Comparison of ENCODE assay signal across 1 cellular context in the genomic region with DNA sequence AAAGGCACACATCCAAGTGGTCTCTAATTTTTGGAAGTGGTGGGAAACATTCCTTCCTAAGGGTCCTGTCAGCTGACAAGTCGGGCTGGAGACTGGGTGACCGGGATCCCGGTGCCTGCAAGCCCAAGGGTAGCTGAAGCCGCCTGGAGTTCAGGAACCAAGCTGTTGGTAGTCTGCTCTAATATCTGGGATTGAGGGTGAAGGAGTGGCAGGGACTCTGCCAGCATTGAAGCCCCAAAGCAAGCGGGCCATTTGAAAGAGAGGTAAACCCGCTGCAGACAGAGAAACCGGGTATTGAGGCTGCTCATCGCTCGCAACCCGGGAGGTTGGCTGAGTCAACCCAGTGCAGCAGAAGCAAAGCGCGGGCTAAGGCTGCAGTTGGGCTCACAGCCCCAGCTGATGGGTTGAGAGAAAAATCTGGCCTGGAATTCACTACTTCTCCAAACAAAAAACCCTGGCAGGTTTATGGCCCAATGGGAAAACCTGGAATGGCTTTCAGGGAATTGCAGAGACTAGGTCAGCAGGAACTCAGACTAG.
TF ChIP-seq lines count a peak whose summit lies in the region.

No MANE protein-coding gene starts in this region.

TF ChIP-seq in H1, 55 proteins besides CTCF, POLR2A, EP300 and RAD21 (continued from another document):
- TF ChIP-seq JUND (IDR thresholded peaks at IDR 0.05; ENCODE audit: low read length), result 0 out of 2 replicates have a peak, but pooled peaks have one; percentile 21
- TF ChIP-seq KDM5A (IDR thresholded peaks at IDR 0.05; ENCODE audit: low read length), result no peak
- TF ChIP-seq GTF2F1 (IDR thresholded peaks at IDR 0.05; ENCODE audit: borderline replicate concordance, low read depth, low read length), result no peak
- TF ChIP-seq NANOG (IDR thresholded peaks at IDR 0.05; ENCODE audit: insufficient read depth, low read depth, low read length, poor library complexity, severe bottlenecking), result peak; percentile 42
- peak; percentile 90 for TF ChIP-seq EGR1 (IDR thresholded peaks at IDR 0.05; ENCODE audit: borderline replicate concordance, low read depth, low read length)
- TF ChIP-seq MAFK (IDR thresholded peaks at IDR 0.05; ENCODE audit: low read depth, low read length), result no peak
- no peak for TF ChIP-seq SIX5 (IDR thresholded peaks at IDR 0.05; ENCODE audit: low read depth, low read length)
- TF ChIP-seq TAF1 (IDR thresholded peaks at IDR 0.05; ENCODE audit: low read depth, low read length), result peak; percentile 69; the same call in 1 of the 2 replicates
- peak; percentile 71; the same call in 1 of the 2 replicates for TF ChIP-seq TBP (IDR thresholded peaks at IDR 0.05; ENCODE audit: low read depth, low read length)
- peak; percentile 65; the same call in 1 of the 2 replicates for TF ChIP-seq RFX5 (IDR thresholded peaks at IDR 0.05; ENCODE audit: borderline replicate concordance, low read depth, low read length)
- peak; percentile 57; the same call in 1 of the 2 replicates for TF ChIP-seq TEAD4 (IDR thresholded peaks at IDR 0.05; ENCODE audit: low read depth, low read length)
- peak; percentile 68 for TF ChIP-seq SAP30 (IDR thresholded peaks at IDR 0.05; ENCODE audit: insufficient read depth, insufficient replicate concordance, low read length)
- no peak for TF ChIP-seq SIRT6 (IDR thresholded peaks at IDR 0.05; ENCODE audit: low read length)
- TF ChIP-seq ZNF274 (IDR thresholded peaks at IDR 0.05; ENCODE audit: borderline replicate concordance, extremely low read depth, low read length), result no peak
- no peak for TF ChIP-seq RBBP5 (IDR thresholded peaks at IDR 0.05; ENCODE audit: borderline replicate concordance, low read depth, low read length)
- peak; percentile 53; the same call in 1 of the 2 replicates for TF ChIP-seq CREB1 (IDR thresholded peaks at IDR 0.05)
- TF ChIP-seq CHD1 (IDR thresholded peaks at IDR 0.05; ENCODE audit: low read depth, low read length), result no peak
- TF ChIP-seq CEBPB (IDR thresholded peaks at IDR 0.05; ENCODE audit: low read depth, low read length), result peak; percentile 87
- TF ChIP-seq SP2 (IDR thresholded peaks at IDR 0.05; ENCODE audit: low read length), result no peak
- peak; percentile 35; the same call in 1 of the 2 replicates for TF ChIP-seq SRF (IDR thresholded peaks at IDR 0.05; ENCODE audit: low read depth, low read length)
- TF ChIP-seq TCF12 (IDR thresholded peaks at IDR 0.05; ENCODE audit: low read depth, low read length), result peak; percentile 81; the same call in 1 of the 2 replicates
- TF ChIP-seq TAF7 (optimal IDR thresholded peaks at IDR 0.05; ENCODE audit: borderline replicate concordance, low read depth, low read length), result peak; percentile 52
- TF ChIP-seq, protein P1, sequence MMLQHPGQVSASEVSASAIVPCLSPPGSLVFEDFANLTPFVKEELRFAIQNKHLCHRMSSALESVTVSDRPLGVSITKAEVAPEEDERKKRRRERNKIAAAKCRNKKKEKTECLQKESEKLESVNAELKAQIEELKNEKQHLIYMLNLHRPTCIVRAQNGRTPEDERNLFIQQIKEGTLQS (IDR thresholded peaks at IDR 0.05; ENCODE audit: insufficient read depth, low read depth, low read length), result no peak
- TF ChIP-seq FOSL1 (IDR thresholded peaks at IDR 0.05; ENCODE audit: insufficient read depth, low read depth, low read length), result no peak
- no peak for TF ChIP-seq CBX8 (IDR thresholded peaks at IDR 0.05; ENCODE audit: borderline replicate concordance, low read depth, low read length)
- TF ChIP-seq CHD2 (IDR thresholded peaks at IDR 0.05; ENCODE audit: low read length), result peak; percentile 30; the same call in 1 of the 2 replicates
- peak; percentile 90 for TF ChIP-seq CTBP2 (IDR thresholded peaks at IDR 0.05; ENCODE audit: borderline replicate concordance, insufficient read depth, insufficient read length, low read length)
- peak; percentile 80; the same call in 1 of the 2 replicates for TF ChIP-seq KDM1A (IDR thresholded peaks at IDR 0.05; ENCODE audit: borderline replicate concordance, low read length)
- 0 out of 2 replicates have a peak, but pooled peaks have one; percentile 85 for TF ChIP-seq SP4 (IDR thresholded peaks at IDR 0.05; ENCODE audit: low read length)
- TF ChIP-seq, protein P2, sequence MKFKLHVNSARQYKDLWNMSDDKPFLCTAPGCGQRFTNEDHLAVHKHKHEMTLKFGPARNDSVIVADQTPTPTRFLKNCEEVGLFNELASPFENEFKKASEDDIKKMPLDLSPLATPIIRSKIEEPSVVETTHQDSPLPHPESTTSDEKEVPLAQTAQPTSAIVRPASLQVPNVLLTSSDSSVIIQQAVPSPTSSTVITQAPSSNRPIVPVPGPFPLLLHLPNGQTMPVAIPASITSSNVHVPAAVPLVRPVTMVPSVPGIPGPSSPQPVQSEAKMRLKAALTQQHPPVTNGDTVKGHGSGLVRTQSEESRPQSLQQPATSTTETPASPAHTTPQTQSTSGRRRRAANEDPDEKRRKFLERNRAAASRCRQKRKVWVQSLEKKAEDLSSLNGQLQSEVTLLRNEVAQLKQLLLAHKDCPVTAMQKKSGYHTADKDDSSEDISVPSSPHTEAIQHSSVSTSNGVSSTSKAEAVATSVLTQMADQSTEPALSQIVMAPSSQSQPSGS (IDR thresholded peaks at IDR 0.05; ENCODE audit: low read length), result peak; percentile 94; the same call in 1 of the 2 replicates
- TF ChIP-seq, protein P3, sequence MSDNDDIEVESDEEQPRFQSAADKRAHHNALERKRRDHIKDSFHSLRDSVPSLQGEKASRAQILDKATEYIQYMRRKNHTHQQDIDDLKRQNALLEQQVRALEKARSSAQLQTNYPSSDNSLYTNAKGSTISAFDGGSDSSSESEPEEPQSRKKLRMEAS (IDR thresholded peaks at IDR 0.05), result peak; percentile 48; the same call in 1 of the 2 replicates
- peak; percentile 72 for TF ChIP-seq CHD7 (IDR thresholded peaks at IDR 0.05; ENCODE audit: insufficient replicate concordance, low read length)
- TF ChIP-seq, protein P4, sequence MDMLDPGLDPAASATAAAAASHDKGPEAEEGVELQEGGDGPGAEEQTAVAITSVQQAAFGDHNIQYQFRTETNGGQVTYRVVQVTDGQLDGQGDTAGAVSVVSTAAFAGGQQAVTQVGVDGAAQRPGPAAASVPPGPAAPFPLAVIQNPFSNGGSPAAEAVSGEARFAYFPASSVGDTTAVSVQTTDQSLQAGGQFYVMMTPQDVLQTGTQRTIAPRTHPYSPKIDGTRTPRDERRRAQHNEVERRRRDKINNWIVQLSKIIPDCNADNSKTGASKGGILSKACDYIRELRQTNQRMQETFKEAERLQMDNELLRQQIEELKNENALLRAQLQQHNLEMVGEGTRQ (IDR thresholded peaks at IDR 0.05; ENCODE audit: low read length), result no peak
TF ChIP-seq in H1: peak in this region for 29.
